In the genomic region with DNA sequence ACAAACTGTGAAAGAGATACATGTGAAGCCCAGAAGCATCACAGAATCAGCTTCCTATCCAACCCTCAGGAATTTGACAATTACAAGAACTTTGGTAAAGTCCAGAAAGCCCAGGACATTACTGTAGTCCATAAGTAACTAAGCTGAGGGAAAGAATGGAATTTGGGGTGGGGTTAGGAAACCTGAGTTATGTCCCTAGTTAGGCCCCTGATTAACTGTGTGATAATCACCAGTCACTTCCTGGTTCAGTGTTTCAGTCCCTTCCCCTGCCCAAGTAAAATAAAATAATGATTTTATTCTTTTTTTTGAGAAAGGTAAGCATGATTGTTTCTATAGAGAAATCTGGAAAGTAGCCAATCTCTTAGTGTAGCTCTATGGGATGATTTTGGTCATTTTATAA, we compare ENCODE assay signal across 9 cellular contexts. TPM values are rescaled to one million over a fixed set of nuclear protein-coding genes. Genes with fewer than 3 reads are reported as not detected.
DNase-seq lines count a peak whose midpoint lies in the region; ATAC-seq, FAIRE-seq and TF ChIP-seq lines count a peak whose summit lies in the region.
"Not testable (repeated sequence)": the region's sequence is repeated elsewhere in the genome, so short reads cannot be mapped to it uniquely, and the experiment has no call there.
"Had no signal": no experiment of that assay in that cellular context is flagged by ENCODE, and none has a peak within 500 bp of the region (broad histone marks: within the 10 kb centered on the region; RNA-seq: fewer than 3 reads in every experiment).

No MANE protein-coding gene starts in this region.

- peaks cover 7 to 19% (median 14%) of the 10 kb centered on the region in 4 donors for H3K4me1 ChIP-seq in esophagus muscularis mucosa
- H3K4me1 ChIP-seq in HepG2 (ENCODE audit: insufficient read depth, low read length); vagina: not testable (repeated sequence)

- DNase-seq in ACHN (peak; percentile 13), ELR (ENCODE audit: low read depth) (peak; percentile 23), LHCN-M2 (ENCODE audit: low read depth) (peak; percentile 7), SW480 (ENCODE audit: low spot score) (peak; percentile 23), astrocyte of the hippocampus (ENCODE audit: low read depth, low spot score) (peak; percentile 3)
- DNase-seq in esophagus muscularis mucosa (ENCODE audit: extremely low spot score); HepG2 (ENCODE audit: low spot score); vagina (ENCODE audit: extremely low spot score in 2 of 2): not testable (repeated sequence)

- TF ChIP-seq CTCF in esophagus muscularis mucosa (IDR thresholded peaks at IDR 0.05); HepG2 (CRISPR knock-in tag; IDR thresholded peaks at IDR 0.05); vagina (IDR thresholded peaks at IDR 0.05): not testable (repeated sequence)

- H3K9ac ChIP-seq in HepG2 (ENCODE audit: insufficient read depth, low read depth, low read length): not testable (repeated sequence)

- H3K9me3 ChIP-seq in esophagus muscularis mucosa; HepG2 (ENCODE audit: low read length); vagina: not testable (repeated sequence)

- BruUV-seq in HepG2 (replicated peaks; lab: Mats Ljungman, UMichigan): not testable (repeated sequence)

- in situ Hi-C loops in ACHN (cut with HindIII; ENCODE audit: low pct_ligation_motif_present, low pct_unique_long_range_greater_than_20kb, low sequenced_read_pairs); HepG2 (cut with HindIII; ENCODE audit: extremely low pct_ligation_motif_present, low pct_unique_long_range_greater_than_20kb): not testable (repeated sequence)

- FAIRE-seq in HepG2 (lab: Jason Lieb, UNC): not testable (repeated sequence)

- ATAC-seq in HepG2: peak; percentile 28; the same call in 1 of the 3 replicates

- H3K36me3 ChIP-seq in esophagus muscularis mucosa; HepG2 (replicated peaks in 1 of 2; ENCODE audit: control insufficient read depth in 1 of 2, insufficient read depth in 2 of 2, low read length in 2 of 2); vagina: not testable (repeated sequence)

- peak overlapping the region in 3 of 4 donors; percentile 40 to 67 (median 57) for H3K27ac ChIP-seq in esophagus muscularis mucosa (replicated peaks in 1 of 4)
- not testable (repeated sequence) for H3K27ac ChIP-seq in HepG2 (ENCODE audit: extremely low read length, insufficient read depth, low read length)
- H3K27ac ChIP-seq in vagina: peak overlapping the region; percentile 49

- CTCF ChIA-PET in HepG2 (lab: Yijun Ruan, JAX; ENCODE audit: low intra/inter-chr PET ratio, low total read pairs): not testable (repeated sequence)

- not testable (repeated sequence) for H4K20me1 ChIP-seq in HepG2 (ENCODE audit: insufficient read depth, low read length)

- not testable (repeated sequence) for TF ChIP-seq POLR2A in esophagus muscularis mucosa (IDR thresholded peaks at IDR 0.05; ENCODE audit: low read depth); HepG2 (IDR thresholded peaks at IDR 0.05; ENCODE audit: insufficient read depth in 1 of 2, low read depth in 2 of 2, low read length in 2 of 2); vagina (IDR thresholded peaks at IDR 0.05)

- not testable (repeated sequence) for TF ChIP-seq EP300 in esophagus muscularis mucosa (IDR thresholded peaks at IDR 0.05); HepG2 (IDR thresholded peaks at IDR 0.05; ENCODE audit: low read depth in 2 of 2, low read length in 2 of 2); HepG2 (CRISPR knock-in tag; IDR thresholded peaks at IDR 0.05; ENCODE audit: borderline replicate concordance)

- not testable (repeated sequence) for H3K79me2 ChIP-seq in HepG2 (ENCODE audit: insufficient read depth, low read length)

- POLR2A ChIA-PET in HepG2 (lab: Yijun Ruan, JAX): not testable (repeated sequence)

- not testable (repeated sequence) for H3K4me2 ChIP-seq in HepG2 (ENCODE audit: low read depth, low read length)

- TF ChIP-seq RAD21 in HepG2 (CRISPR knock-in tag; IDR thresholded peaks at IDR 0.05): not testable (repeated sequence)

- H3K4me3 ChIP-seq in esophagus muscularis mucosa; HepG2 (replicated peaks in 1 of 3; ENCODE audit: insufficient read depth in 1 of 3, low read depth in 2 of 3, low read length in 3 of 3); vagina: not testable (repeated sequence)

- H2AFZ ChIP-seq in HepG2 (ENCODE audit: low read length): not testable (repeated sequence)

- intact Hi-C loops in esophagus muscularis mucosa (cut with DNase I); HepG2 (cut with micrococcal nuclease; ENCODE audit: unreplicated experiment); vagina (cut with DNase I): not testable (repeated sequence)

- H3K27me3 ChIP-seq in esophagus muscularis mucosa; HepG2 (ENCODE audit: control insufficient read depth in 1 of 2, insufficient read depth in 2 of 2, low read length in 2 of 2); vagina: not testable (repeated sequence)

RNA-seq across cellular contexts. Expression of gene MRPL45, which starts 11.0 kb away (rescaled TPM):
- total RNA-seq in LHCN-M2 (2014; rRNA removed): 34.4 and 40.3 TPM in 2 replicates
- 31.5 TPM for polyA plus RNA-seq in LHCN-M2 (2012)
- total RNA-seq in esophagus muscularis mucosa: 10 to 100 TPM; 27.6 to 35.3 (median 29.2) TPM
- total RNA-seq in HepG2 (2016; rRNA removed; fragmentation: Illumina TruSeq; extraction: Trizol): 89.5 and 130 TPM in 2 replicates
- 39.9 and 40.5 TPM in 2 replicates for total RNA-seq in HepG2 (2016; cell fraction: cytosol; rRNA removed; fragmentation: Illumina TruSeq; extraction: Trizol; ENCODE audit: low read depth)
- total RNA-seq in HepG2 (2016; cell fraction: insoluble cytoplasmic fraction; rRNA removed; fragmentation: Illumina TruSeq; extraction: Trizol): 89.7 and 136 TPM in 2 replicates
- 92.4 and 101 TPM in 2 replicates for total RNA-seq in HepG2 (2016; cell fraction: membrane; rRNA removed; fragmentation: Illumina TruSeq; extraction: Trizol)
- total RNA-seq in HepG2 (2016; cell fraction: nucleus; rRNA removed; fragmentation: Illumina TruSeq; extraction: Trizol): 47.1 and 50.4 TPM in 2 replicates
- 124 and 157 TPM in 2 replicates for polyA plus RNA-seq in HepG2 (2011; rRNA removed)
- polyA plus RNA-seq in HepG2 (2011; cell fraction: cytosol; rRNA removed): 121 and 150 TPM in 2 replicates
- 27.4 and 36.1 TPM in 2 replicates for polyA plus RNA-seq in HepG2 (2011; cell fraction: nucleus; rRNA removed)
- polyA plus RNA-seq in HepG2 (2012): 95.8 and 105 TPM in 2 replicates
- 55.8 and 62.5 TPM in 2 replicates for polyA plus RNA-seq in HepG2 (2016; cell fraction: cytosol; fragmentation: Illumina TruSeq; extraction: Trizol; ENCODE audit: low read depth)
- 191 and 196 TPM in 2 replicates for polyA plus RNA-seq in HepG2 (2016; cell fraction: insoluble cytoplasmic fraction; fragmentation: Illumina TruSeq; extraction: Trizol; ENCODE audit: low read depth)
- polyA plus RNA-seq in HepG2 (2016; cell fraction: membrane; fragmentation: Illumina TruSeq; extraction: Trizol; ENCODE audit: low read depth): 108 and 122 TPM in 2 replicates
- 78.5 and 84.6 TPM in 2 replicates for polyA plus RNA-seq in HepG2 (2016; cell fraction: nucleus; fragmentation: Illumina TruSeq; extraction: Trizol; ENCODE audit: insufficient read depth, low read depth)
- polyA minus RNA-seq in HepG2 (2011; rRNA and poly(A)+ RNA removed; ENCODE audit: low replicate concordance): 71.4 and 88.7 TPM in 2 replicates
- polyA minus RNA-seq in HepG2 (2011; cell fraction: cytosol; rRNA and poly(A)+ RNA removed): 60.8 and 62.0 TPM in 2 replicates
- polyA minus RNA-seq in HepG2 (2011; cell fraction: nucleus; rRNA and poly(A)+ RNA removed): 30.0 and 40.5 TPM in 2 replicates
- 22.1 TPM for total RNA-seq in vagina

RNA-seq across cellular contexts. Expression of gene GPR179, which starts 57.8 kb away (rescaled TPM):
- under 0.01 TPM in 1 of 2 replicates, not detected in the other for total RNA-seq in LHCN-M2 (2014; rRNA removed)
- not detected for polyA plus RNA-seq in LHCN-M2 (2012)
- under 1 TPM in 2 of 4 donors, not detected in 2; under 0.01 to 0.29 TPM for total RNA-seq in esophagus muscularis mucosa
- 0.07 TPM in 1 of 2 replicates, not detected in the other for total RNA-seq in HepG2 (2016; rRNA removed; fragmentation: Illumina TruSeq; extraction: Trizol)
- not detected in 2 replicates for total RNA-seq in HepG2 (2016; cell fraction: cytosol; rRNA removed; fragmentation: Illumina TruSeq; extraction: Trizol; ENCODE audit: low read depth)
- total RNA-seq in HepG2 (2016; cell fraction: insoluble cytoplasmic fraction; rRNA removed; fragmentation: Illumina TruSeq; extraction: Trizol): 0.02 TPM in 1 of 2 replicates, not detected in the other
- not detected in 2 replicates for total RNA-seq in HepG2 (2016; cell fraction: membrane; rRNA removed; fragmentation: Illumina TruSeq; extraction: Trizol)
- total RNA-seq in HepG2 (2016; cell fraction: nucleus; rRNA removed; fragmentation: Illumina TruSeq; extraction: Trizol): 0.13 TPM in 1 of 2 replicates, not detected in the other
- 0.03 and 0.08 TPM in 2 replicates for polyA plus RNA-seq in HepG2 (2011; rRNA removed)
- 0.01 and 0.04 TPM in 2 replicates for polyA plus RNA-seq in HepG2 (2011; cell fraction: cytosol; rRNA removed)
- 0.14 and 0.16 TPM in 2 replicates for polyA plus RNA-seq in HepG2 (2011; cell fraction: nucleus; rRNA removed)
- polyA plus RNA-seq in HepG2 (2012): 0.04 and 0.08 TPM in 2 replicates
- not detected in 2 replicates for polyA plus RNA-seq in HepG2 (2016; cell fraction: cytosol; fragmentation: Illumina TruSeq; extraction: Trizol; ENCODE audit: low read depth)
- polyA plus RNA-seq in HepG2 (2016; cell fraction: insoluble cytoplasmic fraction; fragmentation: Illumina TruSeq; extraction: Trizol; ENCODE audit: low read depth): not detected in 2 replicates
- not detected in 2 replicates for polyA plus RNA-seq in HepG2 (2016; cell fraction: membrane; fragmentation: Illumina TruSeq; extraction: Trizol; ENCODE audit: low read depth)
- 0.09 TPM in 1 of 2 replicates, not detected in the other for polyA plus RNA-seq in HepG2 (2016; cell fraction: nucleus; fragmentation: Illumina TruSeq; extraction: Trizol; ENCODE audit: insufficient read depth, low read depth)
- 0.05 and 0.06 TPM in 2 replicates for polyA minus RNA-seq in HepG2 (2011; rRNA and poly(A)+ RNA removed; ENCODE audit: low replicate concordance)
- 0.10 TPM in 1 of 2 replicates, not detected in the other for polyA minus RNA-seq in HepG2 (2011; cell fraction: cytosol; rRNA and poly(A)+ RNA removed)
- 0.12 TPM in 1 of 2 replicates, not detected in the other for polyA minus RNA-seq in HepG2 (2011; cell fraction: nucleus; rRNA and poly(A)+ RNA removed)
- not detected for total RNA-seq in vagina
- polyA plus RNA-seq: CD4-positive, CD25-positive, alpha-beta regulatory T cell had no signal
